ENCODE assay signal across 22 cellular contexts in the genomic region with DNA sequence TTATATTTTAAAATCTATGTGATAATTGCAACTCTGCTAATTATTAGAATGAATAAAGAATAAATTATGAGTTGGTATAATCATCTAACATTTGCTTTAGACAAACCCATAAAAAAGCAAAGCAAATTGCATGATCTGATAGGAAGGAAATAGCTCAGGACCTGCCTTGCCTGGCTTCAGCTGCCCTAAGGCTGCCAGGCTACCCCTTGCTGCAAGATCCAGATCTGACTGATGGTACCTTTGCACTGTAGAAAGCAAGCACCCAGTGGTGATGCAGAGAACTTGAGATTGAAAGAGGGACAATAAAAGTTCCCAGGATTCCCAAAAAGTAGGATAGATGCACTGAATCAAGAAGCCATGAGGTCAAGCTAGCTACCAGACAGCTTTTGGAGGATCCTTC.
"Had no signal": no experiment of that assay in that cellular context is flagged by ENCODE, and none has a peak within 500 bp of the region (broad histone marks: within the 10 kb centered on the region; RNA-seq: fewer than 3 reads in every experiment).

No MANE protein-coding gene starts in this region.

- H3K27ac Mint-ChIP-seq: mesothelial cell of epicardium had no signal

- H3K9me3 ChIP-seq: esophagus squamous epithelium, gastrocnemius medialis, heart right ventricle, left lung, lower lobe of right lung, mucosa of descending colon had no signal

- H3K27ac ChIP-seq: coronary artery, epithelial cell of prostate, esophagus squamous epithelium, gastrocnemius medialis, heart right ventricle, left lung, lower lobe of right lung had no signal

- DNase-seq: dermis blood vessel endothelial cell; dorsolateral prefrontal cortex; effector CD4-positive, alpha-beta T cell; effector memory CD4-positive, alpha-beta T cell; erythroblast; esophagus squamous epithelium; foreskin fibroblast; foreskin melanocyte; gastrocnemius medialis; glutamatergic neuron; heart right ventricle; hippocampal formation; left cardiac atrium; left lung; left ventricle myocardium superior; lower lobe of right lung; mesenchymal stem cell; mucosa of descending colon had no signal

- H3K4me3 ChIP-seq: coronary artery, dorsolateral prefrontal cortex, esophagus squamous epithelium, gastrocnemius medialis, heart right ventricle, left lung, lower lobe of right lung, mucosa of descending colon had no signal

- H3K4me3 Mint-ChIP-seq: mesothelial cell of epicardium had no signal

- H3K4me1 ChIP-seq: gastrocnemius medialis, heart right ventricle, left lung had no signal

- H3K27me3 ChIP-seq: dorsolateral prefrontal cortex, gastrocnemius medialis, left lung had no signal

- ATAC-seq: esophagus mucosa, gastrocnemius medialis, heart right ventricle, left cardiac atrium, left lung, left ventricle myocardium superior, lower lobe of right lung, mucosa of descending colon had no signal

- H3K36me3 ChIP-seq: esophagus squamous epithelium, gastrocnemius medialis, heart right ventricle, left lung, lower lobe of right lung had no signal

- H3K36me3 Mint-ChIP-seq: mesothelial cell of epicardium had no signal
